ENCODE assay signal across 1 cellular context in genomic region chr5:149731617-149732400, GRCh38.
A peak's percentile ranks its signal among the peaks of the same experiment; 100 is the strongest.
TF ChIP-seq lines count a peak whose summit lies in the region.

No MANE protein-coding gene starts in this region.

TF ChIP-seq in HepG2, 621 proteins besides CTCF, POLR2A, EP300 and RAD21 (continued from another document):
- TF ChIP-seq ZNF407 (CRISPR knock-in tag; IDR thresholded peaks at IDR 0.05; ENCODE audit: not compliant biosample characterization): no peak
- TF ChIP-seq MIER2 (CRISPR knock-in tag; IDR thresholded peaks at IDR 0.05): no peak
- TF ChIP-seq AGO2 (optimal IDR thresholded peaks at IDR 0.05; ENCODE audit: low read depth, low read length): peak; percentile 12
- TF ChIP-seq RBFOX2 (IDR thresholded peaks at IDR 0.05; ENCODE audit: low read depth, low read length): no peak
- 0 out of 2 replicates have a peak, but pooled peaks have one; percentile 18 for TF ChIP-seq ZHX1 (CRISPR knock-in tag; IDR thresholded peaks at IDR 0.05; ENCODE audit: low read depth)
- TF ChIP-seq CERS6 (CRISPR knock-in tag; IDR thresholded peaks at IDR 0.05): no peak
- no peak for TF ChIP-seq U2AF2 (IDR thresholded peaks at IDR 0.05; ENCODE audit: low read depth, low read length)
- peak; percentile 33; the same call in 1 of the 2 replicates for TF ChIP-seq ZIK1 (CRISPR knock-in tag; IDR thresholded peaks at IDR 0.05; ENCODE audit: borderline replicate concordance, low read depth)
- no peak for TF ChIP-seq ZNF574 (CRISPR knock-in tag; IDR thresholded peaks at IDR 0.05)
- TF ChIP-seq KIAA2018 (CRISPR knock-in tag; IDR thresholded peaks at IDR 0.05; ENCODE audit: borderline replicate concordance): no peak
- peak; percentile 33; the same call in 1 of the 2 replicates for TF ChIP-seq PHF8 (CRISPR knock-in tag; IDR thresholded peaks at IDR 0.05)
- peak; percentile 20; the same call in 1 of the 2 replicates for TF ChIP-seq KDM5B (CRISPR knock-in tag; IDR thresholded peaks at IDR 0.05; ENCODE audit: borderline replicate concordance)
